23 cellular contexts compared by ENCODE assay signal in the genomic region with DNA sequence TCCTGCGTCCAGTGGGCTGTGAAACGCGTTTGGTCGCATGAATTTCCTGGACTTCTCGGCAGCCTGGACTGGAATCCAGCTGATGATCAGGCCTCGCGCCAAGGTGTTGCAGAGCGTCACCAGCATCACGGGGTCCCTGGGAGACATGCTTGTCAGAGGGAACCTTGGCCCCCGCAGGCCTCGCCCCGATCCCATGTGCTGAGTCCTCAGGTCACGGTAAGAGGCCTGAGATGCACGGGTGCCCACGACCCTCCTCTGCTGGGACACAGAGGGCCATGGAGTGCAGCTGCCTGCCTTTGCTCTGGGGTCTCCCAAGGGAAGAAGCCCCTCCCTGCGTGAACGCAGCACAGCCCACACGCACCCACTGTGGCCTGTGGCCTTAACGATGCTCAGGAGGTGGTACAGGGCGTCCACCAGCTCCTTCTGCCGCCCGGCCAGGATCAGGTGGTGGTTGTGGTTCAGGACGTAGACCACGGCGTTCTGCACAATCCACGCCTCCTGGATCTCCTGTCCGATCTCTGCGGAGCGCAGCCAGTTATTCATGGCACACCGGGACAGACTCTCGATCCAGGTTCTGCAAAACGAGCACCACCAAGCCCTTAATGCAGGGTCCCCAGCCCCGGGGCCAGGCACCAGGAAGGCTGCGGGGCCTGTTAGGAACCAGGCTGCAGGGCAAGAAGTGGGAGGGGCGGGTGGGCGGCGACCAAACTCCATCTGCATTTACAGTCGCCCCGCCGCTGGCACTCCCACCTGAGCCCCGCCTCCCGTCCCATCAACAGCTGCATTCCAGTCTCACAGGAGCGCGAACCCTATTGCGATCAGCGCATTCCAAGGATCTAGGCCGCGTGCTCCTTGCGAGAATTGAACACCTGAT. TPM values are rescaled to one million over a fixed set of nuclear protein-coding genes. Genes with fewer than 3 reads are reported as not detected.
DNase-seq lines count a peak whose midpoint lies in the region; ATAC-seq and TF ChIP-seq lines count a peak whose summit lies in the region.
"Had no signal": no experiment of that assay in that cellular context is flagged by ENCODE, and none has a peak within 500 bp of the region (broad histone marks: within the 10 kb centered on the region; RNA-seq: fewer than 3 reads in every experiment).

No MANE protein-coding gene starts in this region.

- no peak overlapping the region for H3K4me3 ChIP-seq in thyroid gland (replicated peaks in 1 of 3)
- H3K4me3 ChIP-seq: left ventricle myocardium inferior, skin epidermis had no signal

- no peak overlapping the region for H3K4me3 Mint-ChIP-seq in activated CD4-positive, alpha-beta T cell treated with anti-CD3 and anti-CD28 coated beads for 36 hours
- H3K4me3 Mint-ChIP-seq in activated CD8-positive, alpha-beta T cell treated with anti-CD3 and anti-CD28 coated beads, Interleukin-2, amount 10 ng/mL, durations not matched to agents 7 days and 5 days: no peak overlapping the region
- H3K4me3 Mint-ChIP-seq: activated T-cell treated with anti-CD3 and anti-CD28 coated beads, Interleukin-2, amount 50 U/mL, for 24 hours; brain; T-cell had no signal

- H3K4me1 ChIP-seq in thyroid gland: peaks cover 6 to 17% of the 10 kb centered on the region in 2 donors
- H3K4me1 ChIP-seq: BE2C, left ventricle myocardium inferior had no signal

- no peaks in the 10 kb centered on the region for H3K9me3 Mint-ChIP-seq in activated CD4-positive, alpha-beta T cell treated with anti-CD3 and anti-CD28 coated beads for 36 hours (ENCODE audit: low read depth)
- H3K9me3 Mint-ChIP-seq in activated CD8-positive, alpha-beta T cell treated with anti-CD3 and anti-CD28 coated beads, Interleukin-2, amount 10 ng/mL, durations not matched to agents 7 days and 5 days (ENCODE audit: insufficient read depth): no peaks in the 10 kb centered on the region
- H3K9me3 Mint-ChIP-seq: activated naive CD4-positive, alpha-beta T cell treated with anti-CD3 and anti-CD28 coated beads, Interleukin-2, amount 50 U/mL, for 72 hours; activated T-cell treated with anti-CD3 and anti-CD28 coated beads, Interleukin-2, amount 50 U/mL, for 24 hours; brain; T-cell had no signal

- intact Hi-C loops in activated CD4-positive, alpha-beta T cell treated with anti-CD3 and anti-CD28 coated beads for 36 hours (cut with DNase I, micrococcal nuclease): no loop called here
- intact Hi-C loops in thyroid gland (cut with DNase I): no loop called here

- TF ChIP-seq CTCF in thyroid gland (IDR thresholded peaks at IDR 0.05): no peak
- no peak for TF ChIP-seq CTCF in GM10248 (IDR thresholded peaks at IDR 0.05; ENCODE audit: control extremely low read depth, extremely low read depth, low read depth, missing control alignments)

- H3K27ac Mint-ChIP-seq in activated CD4-positive, alpha-beta T cell treated with anti-CD3 and anti-CD28 coated beads for 36 hours: no peak overlapping the region
- H3K27ac Mint-ChIP-seq in activated CD8-positive, alpha-beta T cell treated with anti-CD3 and anti-CD28 coated beads, Interleukin-2, amount 10 ng/mL, durations not matched to agents 7 days and 5 days: no peak overlapping the region
- H3K27ac Mint-ChIP-seq: activated naive CD4-positive, alpha-beta T cell treated with anti-CD3 and anti-CD28 coated beads, Interleukin-2, amount 50 U/mL, for 72 hours; activated T-cell treated with anti-CD3 and anti-CD28 coated beads, Interleukin-2, amount 50 U/mL, for 24 hours; T-cell had no signal

- peak; percentile 51 for DNase-seq in activated CD4-positive, alpha-beta T cell treated with anti-CD3 and anti-CD28 coated beads for 36 hours
- DNase-seq in activated CD4-positive, alpha-beta T cell treated with anti-CD3 and anti-CD28 coated beads, Interleukin-2, amount 50 U/mL, for 4 hours: no peak
- peak; percentile 25 for DNase-seq in activated CD8-positive, alpha-beta T cell treated with anti-CD3 and anti-CD28 coated beads, Interleukin-2, amount 10 ng/mL, durations not matched to agents 7 days and 5 days
- DNase-seq in left kidney (ENCODE audit: low read depth, low spot score): peak; percentile 95
- DNase-seq in thyroid gland: peak; percentile 86 to 90
- no peak for DNase-seq in GM10248 (ENCODE audit: extremely low spot score)
- DNase-seq: 8988T; activated CD4-positive, alpha-beta T cell treated with anti-CD3 and anti-CD28 coated beads, Interleukin-2, amount 50 U/mL, for 48 hours; activated T-cell treated with anti-CD3 and anti-CD28 coated beads, Interleukin-2, amount 50 U/mL, for 24 hours; BE2C; cortex of kidney; hypothalamus; left ventricle myocardium inferior; NCI-H187 treated with DMSO at 0.1 percent for 48 hours; NCI-H446; SHP77; stimulated activated CD4-positive, alpha-beta T cell treated with anti-CD3 and anti-CD28 coated beads, Interleukin-4, amount 100 ng/mL, for 24 hours had no signal

- no peak for ATAC-seq in activated CD4-positive, alpha-beta T cell treated with anti-CD3 and anti-CD28 coated beads for 36 hours
- no peak for ATAC-seq in activated CD8-positive, alpha-beta T cell treated with anti-CD3 and anti-CD28 coated beads, Interleukin-2, amount 10 ng/mL, durations not matched to agents 7 days and 5 days
- ATAC-seq in GM18520 (IDR thresholded peaks at IDR 0.05; ENCODE audit: unreplicated experiment): no peak
- ATAC-seq in GM19395 (IDR thresholded peaks at IDR 0.05; ENCODE audit: unreplicated experiment): no peak
- ATAC-seq: activated naive CD4-positive, alpha-beta T cell treated with anti-CD3 and anti-CD28 coated beads, Interleukin-2, amount 50 U/mL, for 72 hours had no signal

- H3K36me3 ChIP-seq in thyroid gland: no peaks in the 10 kb centered on the region
- H3K36me3 ChIP-seq: BE2C, left ventricle myocardium inferior had no signal

- 68 to 79% methylated on average over 39 to 43 of the region's 49 CpGs for WGBS in thyroid gland, 2 donors

- POLR2A ChIA-PET in activated CD4-positive, alpha-beta T cell treated with anti-CD3 and anti-CD28 coated beads for 36 hours (lab: Charles Lee): no interaction called here
- POLR2A ChIA-PET in activated CD8-positive, alpha-beta T cell treated with anti-CD3 and anti-CD28 coated beads, Interleukin-2, amount 10 ng/mL, durations not matched to agents 7 days and 5 days (lab: Charles Lee): no interaction called here
- POLR2A ChIA-PET in GM10248 (lab: Yijun Ruan, JAX): no interaction called here

- H3K27me3 Mint-ChIP-seq in activated CD4-positive, alpha-beta T cell treated with anti-CD3 and anti-CD28 coated beads for 36 hours: no peaks in the 10 kb centered on the region
- no peaks in the 10 kb centered on the region for H3K27me3 Mint-ChIP-seq in activated CD8-positive, alpha-beta T cell treated with anti-CD3 and anti-CD28 coated beads, Interleukin-2, amount 10 ng/mL, durations not matched to agents 7 days and 5 days (ENCODE audit: low read depth)
- H3K27me3 Mint-ChIP-seq: activated T-cell treated with anti-CD3 and anti-CD28 coated beads, Interleukin-2, amount 50 U/mL, for 24 hours; brain; T-cell had no signal

- CTCF ChIA-PET in activated CD4-positive, alpha-beta T cell treated with anti-CD3 and anti-CD28 coated beads for 36 hours (lab: Charles Lee): no interaction called here
- CTCF ChIA-PET in activated CD8-positive, alpha-beta T cell treated with anti-CD3 and anti-CD28 coated beads, Interleukin-2, amount 10 ng/mL, durations not matched to agents 7 days and 5 days (lab: Charles Lee): no interaction called here
- CTCF ChIA-PET in GM10248 (lab: Yijun Ruan, JAX): no interaction called here

- TF ChIP-seq POLR2A in thyroid gland (IDR thresholded peaks at IDR 0.05): no peak

- H3K4me1 Mint-ChIP-seq in activated CD4-positive, alpha-beta T cell treated with anti-CD3 and anti-CD28 coated beads for 36 hours: no peaks in the 10 kb centered on the region
- no peaks in the 10 kb centered on the region for H3K4me1 Mint-ChIP-seq in activated CD8-positive, alpha-beta T cell treated with anti-CD3 and anti-CD28 coated beads, Interleukin-2, amount 10 ng/mL, durations not matched to agents 7 days and 5 days (ENCODE audit: low read depth)
- H3K4me1 Mint-ChIP-seq: T-cell had no signal

- H3K36me3 Mint-ChIP-seq in activated CD4-positive, alpha-beta T cell treated with anti-CD3 and anti-CD28 coated beads for 36 hours (ENCODE audit: low read depth): no peaks in the 10 kb centered on the region
- H3K36me3 Mint-ChIP-seq in activated CD8-positive, alpha-beta T cell treated with anti-CD3 and anti-CD28 coated beads, Interleukin-2, amount 10 ng/mL, durations not matched to agents 7 days and 5 days (ENCODE audit: low read depth): no peaks in the 10 kb centered on the region
- H3K36me3 Mint-ChIP-seq: activated naive CD4-positive, alpha-beta T cell treated with anti-CD3 and anti-CD28 coated beads, Interleukin-2, amount 50 U/mL, for 72 hours; brain; T-cell had no signal

- H3K27me3 ChIP-seq in thyroid gland: no peaks in the 10 kb centered on the region

- no peaks in the 10 kb centered on the region for H3K9me3 ChIP-seq in thyroid gland
- H3K9me3 ChIP-seq: BE2C, left ventricle myocardium inferior had no signal

- H3K27ac ChIP-seq in thyroid gland: peak overlapping the region in 1 of 3 donors; percentile 69
- H3K27ac ChIP-seq: left ventricle myocardium inferior, skin epidermis had no signal

RNA-seq across cellular contexts. Expression of a gene that starts 29.4 kb away (rescaled TPM):
- total RNA-seq in activated CD4-positive, alpha-beta T cell treated with anti-CD3 and anti-CD28 coated beads for 36 hours: under 1 TPM; 0.16 to 0.21 TPM
- not detected for total RNA-seq in activated CD8-positive, alpha-beta T cell treated with anti-CD3 and anti-CD28 coated beads, Interleukin-2, amount 10 ng/mL, durations not matched to agents 7 days and 5 days
- total RNA-seq in thyroid gland: 10 to 100 TPM in 1 of 4 donors, 1 to 10 TPM in 3; 3.6 to 12.7 (median 9.1) TPM
- total RNA-seq: T-cell had no signal

Comparison
In these comparisons a context has a peak if more than half of its experiments do, and no peak if none do; other contexts are left out.
1. DNase-seq: peak in activated CD4-positive, alpha-beta T cell treated with anti-CD3 and anti-CD28 coated beads for 36 hours (single experiment), activated CD8-positive, alpha-beta T cell treated with anti-CD3 and anti-CD28 coated beads, Interleukin-2, amount 10 ng/mL, durations not matched to agents 7 days and 5 days (single experiment), left kidney (single experiment) and thyroid gland (2 of 2); none in activated CD4-positive, alpha-beta T cell treated with anti-CD3 and anti-CD28 coated beads, Interleukin-2, amount 50 U/mL, for 4 hours (0 of 2) and GM10248 (single experiment).